ENCODE assay signal across 22 cellular contexts in genomic region chr16:3946604-3947180, GRCh38.
DNase-seq lines count a peak whose midpoint lies in the region; ATAC-seq and TF ChIP-seq lines count a peak whose summit lies in the region.
"Had no signal": no experiment of that assay in that cellular context is flagged by ENCODE, and none has a peak within 500 bp of the region (broad histone marks: within the 10 kb centered on the region; RNA-seq: fewer than 3 reads in every experiment).

No MANE protein-coding gene starts in this region.

- H3K4me3 ChIP-seq in upper lobe of left lung, result no peak overlapping the region
- H3K4me3 ChIP-seq: breast epithelium, skin epidermis had no signal

- no peak for ATAC-seq in upper lobe of left lung (ENCODE audit: low FRiP score in 2 of 2)
- ATAC-seq: naive thymus-derived CD8-positive, alpha-beta T cell had no signal

- H3K9me3 Mint-ChIP-seq in chondrocyte (ENCODE audit: low read depth), result no peaks in the 10 kb centered on the region
- peaks cover 9% of the 10 kb centered on the region for H3K9me3 Mint-ChIP-seq in nephron
- H3K9me3 Mint-ChIP-seq: naive thymus-derived CD8-positive, alpha-beta T cell; stimulated activated naive CD8-positive, alpha-beta T cell treated with anti-CD3 and anti-CD28 coated beads, Interleukin-15, Interleukin-2, amounts not matched to agents 100 ng/mL and 50 ng/mL, for 24 hours had no signal

- no peaks in the 10 kb centered on the region for H3K36me3 ChIP-seq in upper lobe of left lung
- H3K36me3 ChIP-seq: breast epithelium had no signal

- H3K4me1 Mint-ChIP-seq in chondrocyte (ENCODE audit: low read depth) (peaks cover 59% of the 10 kb centered on the region), nephron (peaks cover 47% of the 10 kb centered on the region)
- H3K4me1 Mint-ChIP-seq: activated CD4-positive, alpha-beta T cell treated with anti-CD3 and anti-CD28 coated beads, Interleukin-2, amount 10 ng/mL, durations not matched to agents 24 days and 14 days had no signal

- H3K9me3 ChIP-seq in upper lobe of left lung, result no peaks in the 10 kb centered on the region
- H3K9me3 ChIP-seq: breast epithelium, Caco-2 had no signal

- H3K4me3 Mint-ChIP-seq in chondrocyte (ENCODE audit: unreplicated experiment) (no peak overlapping the region), nephron (no peak overlapping the region)
- H3K4me3 Mint-ChIP-seq: activated CD4-positive, alpha-beta T cell treated with anti-CD3 and anti-CD28 coated beads, Interleukin-2, amount 10 ng/mL, durations not matched to agents 24 days and 14 days; naive thymus-derived CD8-positive, alpha-beta T cell; stimulated activated naive CD8-positive, alpha-beta T cell treated with anti-CD3 and anti-CD28 coated beads, Interleukin-15, Interleukin-2, amounts not matched to agents 100 ng/mL and 50 ng/mL, for 24 hours; T-helper 1 cell treated with Interleukin-12 subunit alpha and Interleukin-12 subunit beta and Interleukin-4 antibody, amounts not matched to agents 30 μg/mL and 1 μg/mL, for 36 hours had no signal

- DNase-seq in activated effector memory CD4-positive, alpha-beta T cell treated with anti-CD3 and anti-CD28 coated beads, Interleukin-2, amount 50 U/mL, for 16 hours, result peak; percentile 38
- DNase-seq in activated effector memory CD4-positive, alpha-beta T cell treated with Interleukin-2 at 50 U/mL for 16 hours, result no peak
- DNase-seq in chondrocyte (ENCODE audit: low spot score) (peak; percentile 92), upper lobe of left lung (no peak), GDM1 (lab: John Stamatoyannopoulos, UW) (no peak), OCI-M1 (lab: John Stamatoyannopoulos, UW) (no peak), AML-193 (lab: John Stamatoyannopoulos, UW) (no peak)
- DNase-seq: activated CD4-positive, alpha-beta T cell treated with anti-CD3 and anti-CD28 coated beads, Interleukin-2, amount 10 ng/mL, durations not matched to agents 24 days and 14 days; activated CD8-positive, alpha-beta memory T cell treated with anti-CD3 and anti-CD28 coated beads, Interleukin-2, amount 50 U/mL, for 4 hours; activated gamma-delta T cell; Caco-2; hippocampal formation; naive thymus-derived CD8-positive, alpha-beta T cell; NCI-H1436; NCI-H526 treated with DMSO at 0.1 percent for 48 hours; stimulated activated CD4-positive, alpha-beta T cell treated with anti-CD3 and anti-CD28 coated beads, Interleukin-2, amount 100 ng/mL, for 48 hours had no signal

- TF ChIP-seq EP300 in upper lobe of left lung (IDR thresholded peaks at IDR 0.05), result no peak

- no peak for TF ChIP-seq POLR2A in upper lobe of left lung (IDR thresholded peaks at IDR 0.05)

- H3K27ac ChIP-seq in upper lobe of left lung, result peak overlapping the region in 3 of 4 donors; percentile 28 to 79 (median 73)
- H3K27ac ChIP-seq: 22Rv1, skin epidermis had no signal

- TF ChIP-seq CTCF in chondrocyte (IDR thresholded peaks at IDR 0.05) (no peak), nephron (IDR thresholded peaks at IDR 0.05; ENCODE audit: unreplicated experiment in 3 of 3) (no peak), upper lobe of left lung (IDR thresholded peaks at IDR 0.05) (no peak)

- WGBS in upper lobe of left lung, 2 donors, result 80 to 86% methylated on average over 7 to 20 of the region's 20 CpGs

- H3K4me1 ChIP-seq in upper lobe of left lung, result peaks cover 19 to 37% (median 34%) of the 10 kb centered on the region in 4 donors
- H3K4me1 ChIP-seq: breast epithelium, Caco-2 had no signal

- H3K27me3 ChIP-seq in upper lobe of left lung, result no peaks in the 10 kb centered on the region
- H3K27me3 ChIP-seq: breast epithelium had no signal

- H3K27me3 Mint-ChIP-seq in chondrocyte (ENCODE audit: low read depth), result no peaks in the 10 kb centered on the region
- H3K27me3 Mint-ChIP-seq in nephron (ENCODE audit: low read depth), result peaks cover 8% of the 10 kb centered on the region

- H3K27ac Mint-ChIP-seq in chondrocyte (ENCODE audit: unreplicated experiment) (peak overlapping the region; percentile 96), nephron (peak overlapping the region; percentile 71 to 87 (median 74))
- H3K27ac Mint-ChIP-seq: activated CD4-positive, alpha-beta T cell treated with anti-CD3 and anti-CD28 coated beads, Interleukin-2, amount 10 ng/mL, durations not matched to agents 24 days and 14 days; stimulated activated naive CD8-positive, alpha-beta T cell treated with anti-CD3 and anti-CD28 coated beads, Interleukin-15, Interleukin-2, amounts not matched to agents 100 ng/mL and 50 ng/mL, for 24 hours; T-helper 1 cell treated with Interleukin-12 subunit alpha and Interleukin-12 subunit beta and Interleukin-4 antibody, amounts not matched to agents 30 μg/mL and 1 μg/mL, for 36 hours had no signal

- H3K36me3 Mint-ChIP-seq in chondrocyte (ENCODE audit: low read depth) (peaks cover 5% of the 10 kb centered on the region), nephron (ENCODE audit: low read depth) (no peaks in the 10 kb centered on the region)
- H3K36me3 Mint-ChIP-seq: naive thymus-derived CD8-positive, alpha-beta T cell had no signal

Comparison
In these comparisons a context has a peak if more than half of its experiments do, and no peak if none do; other contexts are left out.
1. DNase-seq: peak in activated effector memory CD4-positive, alpha-beta T cell treated with anti-CD3 and anti-CD28 coated beads, Interleukin-2, amount 50 U/mL, for 16 hours (single experiment) and chondrocyte (single experiment); none in activated effector memory CD4-positive, alpha-beta T cell treated with Interleukin-2 at 50 U/mL for 16 hours (single experiment), upper lobe of left lung (0 of 2), GDM1 (single experiment), OCI-M1 (single experiment) and AML-193 (0 of 2).